9 cellular contexts compared by ENCODE assay signal in the genomic region with DNA sequence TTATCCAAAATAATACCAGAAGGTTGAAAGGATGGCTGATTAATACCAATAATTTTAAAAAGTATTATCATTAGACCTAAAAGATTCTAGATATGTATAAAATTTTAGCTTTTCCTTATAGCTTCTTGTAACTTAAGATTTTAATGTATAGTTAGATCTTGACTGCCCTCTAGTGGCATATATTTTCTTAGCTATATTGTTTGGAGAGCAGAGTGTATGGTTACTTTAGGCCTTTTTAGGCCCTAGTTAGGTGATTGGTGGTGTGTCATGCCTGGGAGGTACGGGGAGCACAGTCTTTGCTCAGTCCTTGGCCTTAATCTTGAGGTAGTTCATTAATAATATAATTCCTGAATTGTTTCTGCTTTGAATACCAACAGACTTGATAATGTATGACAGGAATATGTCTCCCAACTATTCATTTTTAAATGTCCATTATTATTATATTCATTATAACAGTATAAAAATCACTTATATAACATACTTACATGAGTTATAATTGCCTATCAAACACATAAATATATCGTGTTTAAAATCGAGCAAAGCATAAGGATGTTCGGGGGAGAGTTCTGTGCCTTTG.
A peak's percentile ranks its signal among the peaks of the same experiment; 100 is the strongest.
DNase-seq lines count a peak whose midpoint lies in the region; ATAC-seq and TF ChIP-seq lines count a peak whose summit lies in the region.
"Had no signal": no experiment of that assay in that cellular context is flagged by ENCODE, and none has a peak within 500 bp of the region (broad histone marks: within the 10 kb centered on the region; RNA-seq: fewer than 3 reads in every experiment).

No MANE protein-coding gene starts in this region.

- H2BK15ac ChIP-seq in H9 (ENCODE audit: low read depth, low read length): no peak overlapping the region

- no peak overlapping the region for H3K14ac ChIP-seq in H9 (ENCODE audit: insufficient read depth, low read length)

- H3K9ac ChIP-seq in H9 (ENCODE audit: extremely low read depth, insufficient read length, low read length): no peak overlapping the region

- peaks cover 0 to 6% (median 2%) of the 10 kb centered on the region in 3 experiments; a peak in 3 of 7 replicates for H3K36me3 Mint-ChIP-seq in H9 (ENCODE audit: insufficient read depth in 1 of 3, low read depth in 3 of 3)
- no peaks in the 10 kb centered on the region for H3K36me3 Mint-ChIP-seq in naive thymus-derived CD4-positive, alpha-beta T cell

- H3K23ac ChIP-seq in H9 (ENCODE audit: insufficient read length, low read depth, low read length): no peak overlapping the region

- H3K4ac ChIP-seq in H9 (ENCODE audit: low read depth, low read length): no peak overlapping the region

- no peaks in the 10 kb centered on the region for H3K79me1 ChIP-seq in H9 (ENCODE audit: insufficient read depth, low read depth, low read length, poor library complexity, severe bottlenecking)

- H3K27me3 Mint-ChIP-seq in H9 (ENCODE audit: low read depth): no peaks in the 10 kb centered on the region
- peaks cover 3 to 19% (median 11%) of the 10 kb centered on the region in 5 donors for H3K27me3 Mint-ChIP-seq in naive thymus-derived CD4-positive, alpha-beta T cell

- H3K4me3 Mint-ChIP-seq in H9: no peak overlapping the region
- H3K4me3 Mint-ChIP-seq in naive thymus-derived CD4-positive, alpha-beta T cell: no peak overlapping the region

- no peak overlapping the region for H2BK12ac ChIP-seq in H9 (ENCODE audit: insufficient read length, low read depth, low read length)

- H3K18ac ChIP-seq in H9 (ENCODE audit: insufficient read length, low read depth, low read length): no peak overlapping the region

- H3K36me3 ChIP-seq in left ventricle myocardium inferior: peaks cover 15% of the 10 kb centered on the region
- H3K36me3 ChIP-seq in Panc1 (ENCODE audit: control insufficient read depth, insufficient read depth, low read length): no peaks in the 10 kb centered on the region
- no peaks in the 10 kb centered on the region for H3K36me3 ChIP-seq in naive thymus-derived CD4-positive, alpha-beta T cell (ENCODE audit: control insufficient read depth in 2 of 3, insufficient read depth in 3 of 3, low read length in 3 of 3)

- BruUV-seq in Panc1 (replicated peaks; lab: Mats Ljungman, UMichigan): no TSS peak

- no peaks in the 10 kb centered on the region for H3K27me3 ChIP-seq in left ventricle myocardium inferior (ENCODE audit: low read depth)
- no peaks in the 10 kb centered on the region for H3K27me3 ChIP-seq in H9 (ENCODE audit: insufficient read depth, low read length)
- no peaks in the 10 kb centered on the region for H3K27me3 ChIP-seq in Panc1 (ENCODE audit: control insufficient read depth, insufficient read depth, low read length)
- no peaks in the 10 kb centered on the region for H3K27me3 ChIP-seq in dorsolateral prefrontal cortex
- H3K27me3 ChIP-seq in naive thymus-derived CD4-positive, alpha-beta T cell (ENCODE audit: control insufficient read depth in 2 of 2, insufficient read depth in 2 of 2, low read length in 2 of 2): no peaks in the 10 kb centered on the region

- no peak overlapping the region for H3K4me2 ChIP-seq in H9 (ENCODE audit: insufficient read depth, insufficient read length, low read length)

- H2AFZ ChIP-seq in H9 (ENCODE audit: low read length): no peak overlapping the region

- no peak overlapping the region for H2BK5ac ChIP-seq in H9 (ENCODE audit: insufficient read length, low read length)

- H3K79me2 ChIP-seq in H9 (ENCODE audit: insufficient read depth, low read length): no peaks in the 10 kb centered on the region

- no peaks in the 10 kb centered on the region for H3K9me3 ChIP-seq in left ventricle myocardium inferior (replicated peaks)
- no peaks in the 10 kb centered on the region for H3K9me3 ChIP-seq in H9 (ENCODE audit: control insufficient read depth, low read depth, low read length)
- H3K9me3 ChIP-seq in Panc1 (ENCODE audit: control insufficient read depth, insufficient read depth, low read depth, low read length): no peaks in the 10 kb centered on the region
- no peaks in the 10 kb centered on the region for H3K9me3 ChIP-seq in naive thymus-derived CD4-positive, alpha-beta T cell (ENCODE audit: control insufficient read depth in 2 of 3, low read length in 3 of 3)

- H3K9me3 Mint-ChIP-seq in H9: peaks cover 0 to 2% of the 10 kb centered on the region in 2 experiments; a peak in 3 of 5 replicates
- peaks cover 0 to 4% (median 0%) of the 10 kb centered on the region in 11 donors for H3K9me3 Mint-ChIP-seq in naive thymus-derived CD4-positive, alpha-beta T cell

- TF ChIP-seq CTCF in left ventricle myocardium inferior (IDR thresholded peaks at IDR 0.05; ENCODE audit: borderline replicate concordance) (peak; percentile 55), H9 (conservative IDR thresholded peaks at IDR 0.05) (peak; percentile 88), LNCAP (IDR thresholded peaks at IDR 0.05) (peak; percentile 78), Panc1 (IDR thresholded peaks at IDR 0.05) (peak; percentile 68), dorsolateral prefrontal cortex (IDR thresholded peaks at IDR 0.05 in 54 of 56, conservative IDR thresholded peaks at IDR 0.05 in 2 of 56; ENCODE audit: low read depth in 1 of 56, partially characterized antibody in 56 of 56) (peak; percentile 50 to 82 (median 73))

- CTCF ChIA-PET in Panc1 (lab: Charles Lee): interaction anchor here (0.6 to 0.7 kb wide), 3 partner anchors 175 to 953 kb away, joined by 3 to 14 read pairs (median 5); no protein-coding TSS in a partner anchor
- CTCF ChIA-PET in naive thymus-derived CD4-positive, alpha-beta T cell (lab: Charles Lee): interaction anchor here (1.0 to 1.6 kb wide), 3 partner anchors 16 to 1457 kb away, joined by 3 to 5 read pairs (median 5); no protein-coding TSS in a partner anchor

- H3K27ac ChIP-seq in left ventricle myocardium inferior (replicated peaks) (no peak overlapping the region), H9 (ENCODE audit: insufficient read length, low read depth, low read length) (no peak overlapping the region), Panc1 (ENCODE audit: low read length) (no peak overlapping the region), dorsolateral prefrontal cortex (no peak overlapping the region)
- H3K27ac ChIP-seq in naive thymus-derived CD4-positive, alpha-beta T cell (ENCODE audit: low read depth, low read length): no peak overlapping the region

- no peak overlapping the region for H3T11ph ChIP-seq in H9 (ENCODE audit: low read length)

- no peak overlapping the region for H4K5ac ChIP-seq in H9 (ENCODE audit: insufficient read length, low read depth, low read length)

- no peak for DNase-seq in left ventricle myocardium inferior
- DNase-seq in left ventricle myocardium superior: no peak
- DNase-seq in H9: no peak
- DNase-seq in Panc1 (ENCODE audit: low read depth, low spot score): peak; percentile 32
- DNase-seq in dorsolateral prefrontal cortex: no peak
- peak in 6 of 9 donors; percentile 1 to 37 (median 29) for DNase-seq in naive thymus-derived CD4-positive, alpha-beta T cell
- DNase-seq in activated naive CD4-positive, alpha-beta T cell treated with anti-CD3 and anti-CD28 coated beads, Interleukin-2, amount 50 U/mL, for 16 hours: no peak
- DNase-seq: left cardiac atrium had no signal

- peak overlapping the region in 1 of 3 experiments; percentile 8; a peak in 1 of 7 replicates for H3K27ac Mint-ChIP-seq in H9
- no peak overlapping the region for H3K27ac Mint-ChIP-seq in naive thymus-derived CD4-positive, alpha-beta T cell

- no peaks in the 10 kb centered on the region for H4K20me1 ChIP-seq in H9 (ENCODE audit: control insufficient read depth, insufficient read depth, insufficient read length)

- H3K23me2 ChIP-seq in H9 (ENCODE audit: insufficient read length, low read depth, low read length, poor library complexity, severe bottlenecking): no peaks in the 10 kb centered on the region

- no peak overlapping the region for H2BK20ac ChIP-seq in H9 (ENCODE audit: low read depth, low read length, poor library complexity, severe bottlenecking)

- no peak overlapping the region for H2AK5ac ChIP-seq in H9 (ENCODE audit: insufficient read length, low read length)

- peaks cover 53% of the 10 kb centered on the region for H3K4me1 ChIP-seq in left ventricle myocardium inferior
- no peaks in the 10 kb centered on the region for H3K4me1 ChIP-seq in H9 (ENCODE audit: insufficient read depth, low read length)
- no peaks in the 10 kb centered on the region for H3K4me1 ChIP-seq in Panc1 (ENCODE audit: control insufficient read depth, insufficient read depth, low read length)
- no peaks in the 10 kb centered on the region for H3K4me1 ChIP-seq in naive thymus-derived CD4-positive, alpha-beta T cell (ENCODE audit: control insufficient read depth in 2 of 2, insufficient read depth in 2 of 2, low read length in 2 of 2)

- H3K4me1 Mint-ChIP-seq in H9: peaks cover 10 to 14% of the 10 kb centered on the region in 2 experiments
- H3K4me1 Mint-ChIP-seq in naive thymus-derived CD4-positive, alpha-beta T cell: no peaks in the 10 kb centered on the region

- H2BK120ac ChIP-seq in H9 (ENCODE audit: low read depth, low read length, poor library complexity, severe bottlenecking): no peak overlapping the region

- WGBS in H9 (ENCODE audit: extremely low coverage, insufficient read length, low lambda C conversion rate): no CpG with 5 or more reads among the region's 4 CpGs

- H3K4me3 ChIP-seq in left ventricle myocardium inferior: no peak overlapping the region
- no peak overlapping the region for H3K4me3 ChIP-seq in Panc1 (ENCODE audit: low read depth in 2 of 2, low read length in 2 of 2)
- no peak overlapping the region for H3K4me3 ChIP-seq in dorsolateral prefrontal cortex
- no peak overlapping the region for H3K4me3 ChIP-seq in naive thymus-derived CD4-positive, alpha-beta T cell (ENCODE audit: low read length)

- ATAC-seq in left ventricle myocardium superior (no peak), Panc1 (peak; percentile 86)
- peak; percentile 40 for ATAC-seq in naive thymus-derived CD4-positive, alpha-beta T cell

- H3K56ac ChIP-seq in H9 (ENCODE audit: insufficient read length, low read depth, low read length): no peak overlapping the region

- intact Hi-C loops in left ventricle myocardium inferior (cut with micrococcal nuclease) (no loop called here), left ventricle myocardium superior (cut with micrococcal nuclease) (no loop called here), Panc1 (cut with micrococcal nuclease; ENCODE audit: unreplicated experiment) (loop anchor here (10.0 kb wide), 1 partner anchor 798 kb away; no protein-coding TSS in a partner anchor), dorsolateral prefrontal cortex (cut with DNase I) (loop anchor here in 1 of 2 donors (10.0 kb wide), 1 partner anchor 808 kb away; no protein-coding TSS in a partner anchor)
- intact Hi-C loops in naive thymus-derived CD4-positive, alpha-beta T cell (cut with micrococcal nuclease): loop anchor here in 1 of 2 donors (5.0 kb wide), 1 partner anchor 955 kb away; no protein-coding TSS in a partner anchor

- no peak overlapping the region for H4K91ac ChIP-seq in H9 (ENCODE audit: insufficient read length, low read depth, low read length)

- in situ Hi-C loops in Panc1 (cut with HindIII; ENCODE audit: low pct_unique_long_range_greater_than_20kb, low sequenced_read_pairs): no loop called here

- POLR2A ChIA-PET in Panc1 (lab: Charles Lee): interaction anchor here (0.6 kb wide), 2 partner anchors 175 to 810 kb away, joined by 3 to 4 read pairs; no protein-coding TSS in a partner anchor
- POLR2A ChIA-PET in naive thymus-derived CD4-positive, alpha-beta T cell (lab: Charles Lee): no interaction called here

- H4K8ac ChIP-seq in H9 (replicated peaks; ENCODE audit: insufficient read length, low read depth, low read length): no peak overlapping the region

Comparison
In these comparisons a context has a peak if more than half of its experiments do, and no peak if none do; other contexts are left out.
1. DNase-seq: peak in Panc1 (single experiment) and naive thymus-derived CD4-positive, alpha-beta T cell (6 of 9); none in left ventricle myocardium inferior (single experiment), left ventricle myocardium superior (single experiment), H9 (single experiment), dorsolateral prefrontal cortex (0 of 10) and activated naive CD4-positive, alpha-beta T cell treated with anti-CD3 and anti-CD28 coated beads, Interleukin-2, amount 50 U/mL, for 16 hours (single experiment).
2. Peak in every context shown above with its lines, with median percentiles within 50 percentile points of each other: CTCF ChIP-seq.